In genomic region chr11:78339483-78339882, GRCh38 we compare ENCODE assay signal across 14 cellular contexts.
DNase-seq lines count a peak whose midpoint lies in the region; ATAC-seq and TF ChIP-seq lines count a peak whose summit lies in the region.
"Had no signal": no experiment of that assay in that cellular context is flagged by ENCODE, and none has a peak within 500 bp of the region (broad histone marks: within the 10 kb centered on the region; RNA-seq: fewer than 3 reads in every experiment).

No MANE protein-coding gene starts in this region.

- no peak for ATAC-seq in HG02970 (IDR thresholded peaks at IDR 0.05; ENCODE audit: low FRiP score, unreplicated experiment)

- no peaks in the 10 kb centered on the region for H3K36me3 ChIP-seq in SJCRH30
- H3K36me3 ChIP-seq in mesodermal cell (ENCODE audit: control insufficient read depth, insufficient read depth, low read length): no peaks in the 10 kb centered on the region
- no peaks in the 10 kb centered on the region for H3K36me3 ChIP-seq in ascending aorta
- no peaks in the 10 kb centered on the region for H3K36me3 ChIP-seq in right atrium auricular region
- H3K36me3 ChIP-seq: Peyer's patch had no signal

- H3K4me1 ChIP-seq in SJCRH30 (peaks cover 17% of the 10 kb centered on the region), mesodermal cell (ENCODE audit: control insufficient read depth, insufficient read depth, low read length, poor library complexity, severe bottlenecking) (peaks cover 22% of the 10 kb centered on the region), ascending aorta (peaks cover 0 to 23% of the 10 kb centered on the region in 2 donors), right atrium auricular region (peaks cover 0 to 8% of the 10 kb centered on the region in 2 donors)
- H3K4me1 ChIP-seq: Peyer's patch, testis had no signal

- 100% methylated on average over 1 of the region's 1 CpG; no CpG with 5 or more reads in 1 of the 2 experiments for WGBS in mesodermal cell (ENCODE audit: insufficient coverage in 2 of 2), 2 experiments

- H3K27ac ChIP-seq in SJCRH30 (peak overlapping the region; percentile 68), mesodermal cell (ENCODE audit: low read depth, low read length, severe bottlenecking) (peak overlapping the region; percentile 43), ascending aorta (no peak overlapping the region), right atrium auricular region (no peak overlapping the region)
- H3K27ac ChIP-seq: Peyer's patch, testis had no signal

- H3K4me3 ChIP-seq in SJCRH30: 0 out of 2 replicates have a peak overlapping the region, but pooled peaks have one; percentile 4
- no peak overlapping the region for H3K4me3 ChIP-seq in mesodermal cell (ENCODE audit: extremely low read depth, insufficient read depth, low read length, poor library complexity, severe bottlenecking)
- no peak overlapping the region for H3K4me3 ChIP-seq in ascending aorta
- H3K4me3 ChIP-seq in right atrium auricular region: no peak overlapping the region
- H3K4me3 ChIP-seq: Peyer's patch, testis had no signal

- TF ChIP-seq CTCF in ascending aorta (IDR thresholded peaks at IDR 0.05) (no peak), right atrium auricular region (IDR thresholded peaks at IDR 0.05) (no peak)

- intact Hi-C loops in ascending aorta (cut with DNase I): loop anchor here (5.0 kb wide), 1 partner anchor 38 kb away; no protein-coding TSS in a partner anchor

- DNase-seq in DMS153 (lab: John Stamatoyannopoulos, UW) (peak; percentile 90), NCI-H1092 (lab: John Stamatoyannopoulos, UW) (peak; percentile 66), SJCRH30 (peak; percentile 52 to 80), ascending aorta (ENCODE audit: low spot score in 2 of 2) (no peak), right atrium auricular region (ENCODE audit: low spot score) (no peak), HT-29 (ENCODE audit: low spot score) (no peak)
- DNase-seq: activated T-cell treated with anti-CD3 and anti-CD28 coated beads, Interleukin-2, amount 50 U/mL, for 48 hours; GOT3; mammary epithelial cell; Peyer's patch; stimulated activated CD4-positive, alpha-beta T cell treated with anti-CD3 and anti-CD28 coated beads, Interleukin-4, amount 100 ng/mL, for 24 hours; testis had no signal

- H3K27me3 ChIP-seq in SJCRH30 (no peaks in the 10 kb centered on the region), ascending aorta (no peaks in the 10 kb centered on the region), right atrium auricular region (no peaks in the 10 kb centered on the region)
- H3K27me3 ChIP-seq: Peyer's patch, testis had no signal

- H3K9me3 ChIP-seq in SJCRH30 (replicated peaks): peaks cover 3% of the 10 kb centered on the region; the same call in 1 of the 2 replicates
- H3K9me3 ChIP-seq in mesodermal cell (ENCODE audit: control insufficient read depth, low read length): peaks cover 5% of the 10 kb centered on the region
- H3K9me3 ChIP-seq in ascending aorta: no peaks in the 10 kb centered on the region
- H3K9me3 ChIP-seq in right atrium auricular region: no peaks in the 10 kb centered on the region
- H3K9me3 ChIP-seq: Peyer's patch, testis had no signal

Comparison
In these comparisons a context has a peak if more than half of its experiments do, and no peak if none do; other contexts are left out.
1. DNase-seq: peak in DMS153 (single experiment), NCI-H1092 (single experiment) and SJCRH30 (2 of 2); none in ascending aorta (0 of 2), right atrium auricular region (single experiment) and HT-29 (single experiment).
2. H3K27ac ChIP-seq: peak in SJCRH30 (single experiment) and mesodermal cell (single experiment); none in ascending aorta (0 of 2) and right atrium auricular region (0 of 2).